Comparison of ENCODE assay signal across 12 cellular contexts in the genomic region with DNA sequence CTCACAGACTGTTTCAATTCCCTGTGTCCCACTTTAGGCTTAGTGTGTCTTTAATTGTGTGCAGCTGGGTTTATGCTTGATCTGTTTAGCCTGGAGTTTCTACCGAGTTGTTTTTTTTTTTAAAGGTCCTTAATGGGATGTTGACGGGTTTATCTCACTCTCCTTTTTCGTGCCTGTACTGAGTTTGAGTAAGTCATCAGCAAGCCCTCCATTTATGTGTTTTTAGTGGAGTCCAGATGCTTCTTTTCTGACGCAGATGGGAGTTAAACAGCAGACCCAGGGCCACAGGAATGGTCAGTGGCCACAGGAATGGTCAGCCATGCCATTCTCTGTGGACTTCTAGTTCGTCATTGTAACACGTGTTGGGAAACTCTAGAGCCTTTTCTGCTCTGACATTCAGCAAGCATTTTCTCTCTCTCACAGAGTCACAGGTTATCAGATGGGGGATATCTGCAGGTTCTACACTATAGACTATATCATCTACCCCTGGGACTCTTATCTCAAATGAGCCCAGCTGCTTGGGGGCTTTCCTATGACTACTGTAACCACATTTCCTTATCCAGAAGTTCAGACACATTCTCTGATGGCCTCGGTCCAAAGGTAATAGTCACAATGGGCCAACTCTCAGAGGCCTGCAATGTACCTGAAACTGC.
A peak's percentile ranks its signal among the peaks of the same experiment; 100 is the strongest.
DNase-seq lines count a peak whose midpoint lies in the region; TF ChIP-seq lines count a peak whose summit lies in the region.
"Had no signal": no experiment of that assay in that cellular context is flagged by ENCODE, and none has a peak within 500 bp of the region (broad histone marks: within the 10 kb centered on the region; RNA-seq: fewer than 3 reads in every experiment).

No MANE protein-coding gene starts in this region.

- WGBS in ovary, 3 donors = 20 to 23% (median 22%) methylated on average over 7 of the region's 7 CpGs

- CTCF ChIA-PET in OCI-LY7 (lab: Charles Lee; ENCODE audit: unreplicated experiment) = no interaction called here

- H3K9me3 ChIP-seq in OCI-LY7 (ENCODE audit: low read length) (peaks cover 15% of the 10 kb centered on the region), ovary (no peaks in the 10 kb centered on the region)
- H3K9me3 ChIP-seq: prostate gland had no signal

- POLR2A ChIA-PET in OCI-LY7 (lab: Charles Lee) = interaction anchor here (1.1 kb wide), 1 partner anchor 19 kb away, joined by 4 read pairs; no protein-coding TSS in a partner anchor

- DNase-seq in Daoy (ENCODE audit: low read depth) (peak; percentile 92), OCI-LY7 (ENCODE audit: low spot score) (no peak), erythroblast (lab: John Stamatoyannopoulos, UW) (peak; percentile 19 to 74), ovary (peak in 1 of 5 donors; percentile 34), H7 (no peak), NCI-H1092 treated with DMSO at 0.1 percent for 48 hours (lab: John Stamatoyannopoulos, UW) (no peak), amygdala (lab: John Stamatoyannopoulos, UW) (no peak)
- DNase-seq in stimulated activated naive CD4-positive, alpha-beta T cell (lab: John Stamatoyannopoulos, UW) = no peak
- DNase-seq: activated CD4-positive, alpha-beta memory T cell treated with anti-CD3 and anti-CD28 coated beads for 36 hours; NCI-H1105 had no signal

- H3K27me3 ChIP-seq in ovary (no peaks in the 10 kb centered on the region), H7 (ENCODE audit: control insufficient read depth, insufficient read depth, low read length) (no peaks in the 10 kb centered on the region)

- TF ChIP-seq CTCF in OCI-LY7 (conservative IDR thresholded peaks at IDR 0.05; ENCODE audit: low read length) = no peak
- TF ChIP-seq CTCF in ovary (IDR thresholded peaks at IDR 0.05) = no peak

- H3K4me2 ChIP-seq in OCI-LY7 (ENCODE audit: low read length) = peak overlapping the region; percentile 23; the same call in 1 of the 2 replicates

- BruUV-seq in OCI-LY7 (replicated peaks; lab: Mats Ljungman, UMichigan) = no TSS peak

- TF ChIP-seq POLR2A in erythroblast (IDR thresholded peaks at IDR 0.05; ENCODE audit: low read length) (no peak), ovary (IDR thresholded peaks at IDR 0.05) (no peak)

- peak overlapping the region; percentile 38; the same call in 1 of the 2 replicates for H2AFZ ChIP-seq in OCI-LY7 (ENCODE audit: low read length)

- TF ChIP-seq EP300 in ovary (IDR thresholded peaks at IDR 0.05) = no peak

- H3K27ac ChIP-seq in OCI-LY7 (ENCODE audit: low read depth, low read length, poor library complexity, severe bottlenecking) (no peak overlapping the region), ovary (peak overlapping the region; percentile 27 to 72)
- H3K27ac ChIP-seq: prostate gland, RWPE1 had no signal

- H3K36me3 ChIP-seq in OCI-LY7 (ENCODE audit: insufficient read depth, low read length) (no peaks in the 10 kb centered on the region; the same call in 1 of the 2 replicates), ovary (no peaks in the 10 kb centered on the region), H7 (replicated peaks; ENCODE audit: control insufficient read depth, insufficient read depth, low read length) (no peaks in the 10 kb centered on the region)
- H3K36me3 ChIP-seq: prostate gland had no signal

- no peaks in the 10 kb centered on the region for H4K20me1 ChIP-seq in OCI-LY7 (ENCODE audit: insufficient read depth, low read length)

- H3K9me2 ChIP-seq in OCI-LY7 (ENCODE audit: insufficient read depth, low read length) = no peaks in the 10 kb centered on the region

- peaks cover 22% of the 10 kb centered on the region for H3K4me1 ChIP-seq in OCI-LY7 (ENCODE audit: insufficient read depth, low read length, poor library complexity, severe bottlenecking)
- peaks cover 5% of the 10 kb centered on the region for H3K4me1 ChIP-seq in ovary (ENCODE audit: insufficient read depth)
- H3K4me1 ChIP-seq: prostate gland had no signal

- H3K4me3 ChIP-seq in OCI-LY7 (ENCODE audit: low read depth, low read length, poor library complexity, severe bottlenecking) (no peak overlapping the region), ovary (no peak overlapping the region), H7 (ENCODE audit: insufficient read depth, low read depth, low read length) (no peak overlapping the region)
- H3K4me3 ChIP-seq: prostate gland had no signal

- intact Hi-C loops in OCI-LY7 (cut with micrococcal nuclease; ENCODE audit: unreplicated experiment) = no loop called here
- intact Hi-C loops in ovary (cut with DNase I) = loop anchor here in 2 of 4 donors (5.0 to 10.0 kb wide), 3 partner anchors 45 to 158 kb away; no protein-coding TSS in a partner anchor

- no peaks in the 10 kb centered on the region for H3K79me2 ChIP-seq in OCI-LY7 (ENCODE audit: insufficient read depth, low read depth, low read length)

Comparison
In these comparisons a context has a peak if more than half of its experiments do, and no peak if none do; other contexts are left out.
1. DNase-seq: peak in Daoy (single experiment) and erythroblast (2 of 2); none in OCI-LY7 (single experiment), stimulated activated naive CD4-positive, alpha-beta T cell (0 of 6), H7 (single experiment), NCI-H1092 treated with DMSO at 0.1 percent for 48 hours (single experiment) and amygdala (0 of 56).